21 cellular contexts compared by ENCODE assay signal in the genomic region with DNA sequence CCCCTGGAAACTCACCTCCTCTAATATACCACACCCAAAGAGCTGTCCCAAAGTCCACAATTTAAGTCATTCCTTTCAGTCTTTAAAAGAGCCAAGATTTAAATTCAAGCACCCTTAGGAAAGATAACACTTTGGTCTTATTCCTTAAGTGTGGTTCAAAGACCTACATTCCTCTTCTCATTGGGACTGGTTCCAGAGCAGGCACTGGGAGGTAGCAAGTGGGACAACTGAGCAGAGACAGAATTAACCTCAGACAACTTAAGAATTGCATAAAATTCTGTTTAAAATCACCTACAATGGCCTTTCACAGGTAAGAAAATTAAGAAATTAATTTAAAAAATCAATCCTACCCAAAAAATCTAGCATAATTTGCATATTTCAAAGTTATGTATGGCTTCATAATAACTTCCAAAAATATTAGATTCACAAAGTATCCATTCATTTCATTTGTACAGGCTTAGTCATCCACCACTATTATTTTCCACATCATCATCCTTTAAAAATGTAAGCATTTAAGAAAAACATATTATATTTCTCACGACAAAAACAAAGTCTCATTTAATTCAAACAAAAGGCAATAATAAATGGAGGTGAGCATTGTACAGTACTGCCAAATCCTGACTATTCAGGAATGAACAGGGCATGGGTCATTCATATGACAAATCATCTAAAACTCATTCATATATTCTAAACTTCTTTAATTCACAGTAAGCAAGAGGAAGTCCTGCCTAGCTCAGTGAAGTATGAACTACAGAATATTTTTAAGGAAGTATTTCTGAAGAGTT. TPM values are rescaled to one million over a fixed set of nuclear protein-coding genes. Genes with fewer than 3 reads are reported as not detected.
DNase-seq lines count a peak whose midpoint lies in the region; ATAC-seq and TF ChIP-seq lines count a peak whose summit lies in the region.
"Had no signal": no experiment of that assay in that cellular context is flagged by ENCODE, and none has a peak within 500 bp of the region (broad histone marks: within the 10 kb centered on the region; RNA-seq: fewer than 3 reads in every experiment).

No MANE protein-coding gene starts in this region.

- intact Hi-C loops in CD8-positive, alpha-beta T cell (cut with DNase I, micrococcal nuclease) = no loop called here

- ATAC-seq in CD8-positive, alpha-beta T cell = no peak
- ATAC-seq: heart left ventricle had no signal

- H3K27ac Mint-ChIP-seq in CD8-positive, alpha-beta T cell = no peak overlapping the region
- H3K27ac Mint-ChIP-seq: CD4-positive, CD25-positive, alpha-beta regulatory T cell had no signal

- no peaks in the 10 kb centered on the region for H3K36me3 Mint-ChIP-seq in CD8-positive, alpha-beta T cell
- H3K36me3 Mint-ChIP-seq: CD4-positive, CD25-positive, alpha-beta regulatory T cell had no signal

- POLR2A ChIA-PET in CD8-positive, alpha-beta T cell (lab: Charles Lee) = no interaction called here

- peaks cover 44% of the 10 kb centered on the region for H3K4me1 ChIP-seq in skeletal muscle satellite cell (ENCODE audit: control insufficient read depth, insufficient read depth, low read length)
- no peaks in the 10 kb centered on the region for H3K4me1 ChIP-seq in CD8-positive, alpha-beta T cell (ENCODE audit: insufficient read depth, low read length)
- H3K4me1 ChIP-seq: heart left ventricle, transverse colon had no signal

- no peaks in the 10 kb centered on the region for H3K27me3 ChIP-seq in skeletal muscle satellite cell (ENCODE audit: control insufficient read depth, insufficient read depth, low read length)
- no peaks in the 10 kb centered on the region for H3K27me3 ChIP-seq in CD8-positive, alpha-beta T cell (ENCODE audit: insufficient read depth, low read length)
- H3K27me3 ChIP-seq: heart left ventricle, transverse colon had no signal

- peak overlapping the region; percentile 64 for H3K4me2 ChIP-seq in skeletal muscle satellite cell (ENCODE audit: low read length)

- no peaks in the 10 kb centered on the region for H3K9me3 ChIP-seq in skeletal muscle satellite cell (replicated peaks; ENCODE audit: low read length)
- no peaks in the 10 kb centered on the region for H3K9me3 ChIP-seq in CD8-positive, alpha-beta T cell (ENCODE audit: low read length)
- H3K9me3 ChIP-seq: heart left ventricle, transverse colon had no signal

- H3K27me3 Mint-ChIP-seq in CD8-positive, alpha-beta T cell (ENCODE audit: low read depth) = peaks cover 7% of the 10 kb centered on the region
- H3K27me3 Mint-ChIP-seq: CD4-positive, CD25-positive, alpha-beta regulatory T cell had no signal

- peak; percentile 38 for DNase-seq in HS-27A (ENCODE audit: low read depth)
- DNase-seq in amniotic epithelial cell (ENCODE audit: low read depth) = peak; percentile 33
- peak; percentile 33 for DNase-seq in fibroblast of pulmonary artery (ENCODE audit: low read depth)
- DNase-seq in CD8-positive, alpha-beta T cell = no peak
- no peak for DNase-seq in hypothalamus (lab: John Stamatoyannopoulos, UW)
- DNase-seq in T-helper 2 cell = no peak
- DNase-seq in NCI-H187 treated with DMSO at 0.1 percent for 48 hours (lab: John Stamatoyannopoulos, UW) = no peak
- DNase-seq: activated CD4-positive, alpha-beta T cell treated with anti-CD3 and anti-CD28 coated beads for 1 hour; activated naive CD4-positive, alpha-beta T cell; CD4-positive, CD25-positive, alpha-beta regulatory T cell; DND-41; effector CD8-positive, alpha-beta T cell; H7; heart left ventricle; NCI-H1417 treated with DMSO at 0.1 percent for 48 hours; NCI-H446 treated with DMSO at 0.1 percent for 48 hours; occipital lobe; SHP77; transverse colon had no signal

- CTCF ChIA-PET in CD8-positive, alpha-beta T cell (lab: Charles Lee) = no interaction called here

- TF ChIP-seq CTCF in fibroblast of pulmonary artery (IDR thresholded peaks at IDR 0.05; ENCODE audit: low read length, missing control alignments) = no peak
- no peak for TF ChIP-seq CTCF in CD8-positive, alpha-beta T cell (IDR thresholded peaks at IDR 0.05)

- no peaks in the 10 kb centered on the region for H3K4me1 Mint-ChIP-seq in CD8-positive, alpha-beta T cell (ENCODE audit: low read depth)
- H3K4me1 Mint-ChIP-seq: CD4-positive, CD25-positive, alpha-beta regulatory T cell had no signal

- H3K27ac ChIP-seq in CD8-positive, alpha-beta T cell (ENCODE audit: low read depth, low read length) = no peak overlapping the region
- H3K27ac ChIP-seq: heart left ventricle, skin epidermis, transverse colon had no signal

- H3K9ac ChIP-seq in skeletal muscle satellite cell (ENCODE audit: low read depth, low read length) = peak overlapping the region; percentile 59

- H3K36me3 ChIP-seq in skeletal muscle satellite cell (ENCODE audit: insufficient read depth, low read length) = no peaks in the 10 kb centered on the region
- no peaks in the 10 kb centered on the region for H3K36me3 ChIP-seq in CD8-positive, alpha-beta T cell (ENCODE audit: insufficient read depth, low read length)
- H3K36me3 ChIP-seq: heart left ventricle, transverse colon had no signal

- H3K4me3 ChIP-seq in fibroblast of pulmonary artery (replicated peaks; ENCODE audit: low read depth, low read length) (no peak overlapping the region), skeletal muscle satellite cell (ENCODE audit: low read length) (peak overlapping the region; percentile 4)
- H3K4me3 ChIP-seq in CD8-positive, alpha-beta T cell (ENCODE audit: low read depth, low read length) = no peak overlapping the region
- H3K4me3 ChIP-seq: heart left ventricle, skin epidermis, transverse colon had no signal

- no peaks in the 10 kb centered on the region for H3K9me3 Mint-ChIP-seq in CD8-positive, alpha-beta T cell
- H3K9me3 Mint-ChIP-seq: CD4-positive, CD25-positive, alpha-beta regulatory T cell had no signal

- H3K4me3 Mint-ChIP-seq in CD8-positive, alpha-beta T cell = no peak overlapping the region
- H3K4me3 Mint-ChIP-seq: CD4-positive, CD25-positive, alpha-beta regulatory T cell had no signal

RNA-seq across cellular contexts. Expression of gene PRSS12, which starts 13.6 kb away (rescaled TPM):
- 3.0 and 5.9 TPM in 2 replicates for total RNA-seq in skeletal muscle satellite cell (2012; rRNA removed)
- not detected for total RNA-seq in CD8-positive, alpha-beta T cell
- total RNA-seq: CD4-positive, CD25-positive, alpha-beta regulatory T cell had no signal

Comparison
In these comparisons a context has a peak if more than half of its experiments do, and no peak if none do; other contexts are left out.
1. DNase-seq: peak in HS-27A (single experiment), amniotic epithelial cell (single experiment) and fibroblast of pulmonary artery (single experiment); none in CD8-positive, alpha-beta T cell (0 of 7), hypothalamus (0 of 51), T-helper 2 cell (0 of 5) and NCI-H187 treated with DMSO at 0.1 percent for 48 hours (single experiment).